8 cellular contexts compared by ENCODE assay signal in genomic region chr20:62122659-62123449, GRCh38. TPM values are rescaled to one million over a fixed set of nuclear protein-coding genes. Genes with fewer than 3 reads are reported as not detected.
DNase-seq lines count a peak whose midpoint lies in the region; ATAC-seq, FAIRE-seq and TF ChIP-seq lines count a peak whose summit lies in the region.

No MANE protein-coding gene starts in this region.

- POLR2A ChIA-PET in A549 (lab: Yijun Ruan, JAX): interaction anchor here (1.6 to 2.5 kb wide), 3 partner anchors 20 to 112 kb away, joined by 5 to 37 read pairs (median 12); partner anchors contain the start of genes PSMA7, SS18L1 and TAF4

- CTCF ChIA-PET in A549 (lab: Yijun Ruan, JAX): interaction anchor here (1.4 to 3.8 kb wide), 4 partner anchors 13 to 56 kb away, joined by 7 to 13 read pairs (median 10); partner anchors contain the start of gene TAF4

- H3K27me3 ChIP-seq in rectal smooth muscle tissue (ENCODE audit: control insufficient read depth, insufficient read depth, low read length): no peaks in the 10 kb centered on the region

- peaks cover 6% of the 10 kb centered on the region; the same call in 1 of the 3 replicates for H3K9me3 ChIP-seq in A549

- WGBS in A549 (ENCODE audit: missing lambda C conversion rate): 4% methylated on average over 9 of the region's 76 CpGs

- H3K4me1 ChIP-seq in A549 (peaks cover 11% of the 10 kb centered on the region), rectal smooth muscle tissue (ENCODE audit: control insufficient read depth, insufficient read depth, low read length) (no peaks in the 10 kb centered on the region)

- H3K4me3 ChIP-seq in A549: peak overlapping the region; percentile 69
- H3K4me3 ChIP-seq in rectal smooth muscle tissue (ENCODE audit: low read length): peak overlapping the region; percentile 79

- no peak for FAIRE-seq in A549 (lab: Jason Lieb, UNC)

- TF ChIP-seq EP300 in A549 (IDR thresholded peaks at IDR 0.05): no peak

- H3K9ac ChIP-seq in rectal smooth muscle tissue (ENCODE audit: low read length): peak overlapping the region; percentile 10

- ATAC-seq in A549 (peak; percentile 3 to 50; a peak in 5 of 6 replicates), GM18498 (IDR thresholded peaks at IDR 0.05; ENCODE audit: unreplicated experiment) (peak; percentile 22), HG02943 (IDR thresholded peaks at IDR 0.05; ENCODE audit: low read depth, unreplicated experiment) (peak; percentile 8)

- peaks cover 14% of the 10 kb centered on the region for H3K36me3 ChIP-seq in rectal smooth muscle tissue (ENCODE audit: control insufficient read depth, insufficient read depth, low read length)

- peak overlapping the region; percentile 95 for H3K4me2 ChIP-seq in A549

- H3K27ac ChIP-seq in A549 (peak overlapping the region; percentile 88 to 98), rectal smooth muscle tissue (ENCODE audit: low read depth, low read length) (peak overlapping the region; percentile 76)

- TF ChIP-seq RAD21 in A549 (conservative IDR thresholded peaks at IDR 0.05 in 1 of 2, IDR thresholded peaks at IDR 0.05 in 1 of 2): no peak

- TF ChIP-seq POLR2A in A549 (IDR thresholded peaks at IDR 0.05; ENCODE audit: low read length): no peak

- DNase-seq in A549 (ENCODE audit: low read depth in 1 of 2, low spot score in 1 of 2) (no peak), NCI-H510A (lab: John Stamatoyannopoulos, UW) (peak; percentile 43), germinal center (ENCODE audit: low spot score) (peak; percentile 71), GDM1 (lab: John Stamatoyannopoulos, UW) (no peak)
- peak; percentile 29 for DNase-seq in activated effector memory CD4-positive, alpha-beta T cell treated with Interleukin-2 at 50 U/mL for 16 hours

- no peak for TF ChIP-seq CTCF in A549 (IDR thresholded peaks at IDR 0.05)

TF ChIP-seq in A549, 52 proteins besides CTCF, POLR2A, EP300 and RAD21:
- no peak for TF ChIP-seq CEBPB (IDR thresholded peaks at IDR 0.05)
- no peak for TF ChIP-seq CBX2 (IDR thresholded peaks at IDR 0.05; ENCODE audit: borderline replicate concordance, low read depth)
- no peak for TF ChIP-seq SMC3 (IDR thresholded peaks at IDR 0.05)
- no peak for TF ChIP-seq NR3C1 (IDR thresholded peaks at IDR 0.05)
- TF ChIP-seq HOXB13 (CRISPR knock-in tag; IDR thresholded peaks at IDR 0.05; ENCODE audit: low read depth): no peak
- TF ChIP-seq EHF (CRISPR knock-in tag; IDR thresholded peaks at IDR 0.05): no peak
- TF ChIP-seq MYC (IDR thresholded peaks at IDR 0.05; ENCODE audit: borderline replicate concordance, low read length): no peak
- no peak for TF ChIP-seq MAZ (IDR thresholded peaks at IDR 0.05; ENCODE audit: borderline replicate concordance, low read depth, low read length)
- TF ChIP-seq BHLHE40 (IDR thresholded peaks at IDR 0.05; ENCODE audit: low read depth, low read length): no peak
- TF ChIP-seq RARB (CRISPR knock-in tag; IDR thresholded peaks at IDR 0.05): no peak
- TF ChIP-seq MAFK (IDR thresholded peaks at IDR 0.05; ENCODE audit: partially characterized antibody): no peak
- TF ChIP-seq HES2 (IDR thresholded peaks at IDR 0.05): no peak

RNA-seq across cellular contexts. Expression of gene LSM14B, which starts 0.6 kb away (rescaled TPM):
- polyA plus RNA-seq in A549 (2011; rRNA removed): 18.3 and 22.7 TPM in 2 replicates
- 29.0 and 41.2 TPM in 2 replicates for polyA plus RNA-seq in A549 (2012; cell fraction: cytosol; rRNA removed)
- 37.0 and 43.1 TPM in 2 replicates for polyA plus RNA-seq in A549 (2012; cell fraction: nucleus; rRNA removed)
- 26.5 to 28.1 TPM (median 27.7 TPM) in 3 replicates for polyA plus RNA-seq in A549 (2017; fragmentation: RNase III; extraction: RNeasy Plus Mini Kit Qiagen cat#74134 plus additional on column Dnase treatment)
- polyA minus RNA-seq in A549 (2011; rRNA and poly(A)+ RNA removed): 19.9 and 20.3 TPM in 2 replicates

RNA-seq across cellular contexts. Expression of gene PSMA7, which starts 20.3 kb away (rescaled TPM):
- polyA plus RNA-seq in A549 (2011; rRNA removed) (494 and 562 TPM in 2 replicates), A549 (2017; fragmentation: RNase III; extraction: RNeasy Plus Mini Kit Qiagen cat#74134 plus additional on column Dnase treatment) (496 to 535 TPM (median 511 TPM) in 3 replicates)
- polyA plus RNA-seq in A549 (2012; cell fraction: cytosol; rRNA removed): 893 and 1,062 TPM in 2 replicates
- 797 and 808 TPM in 2 replicates for polyA plus RNA-seq in A549 (2012; cell fraction: nucleus; rRNA removed)
- polyA minus RNA-seq in A549 (2011; rRNA and poly(A)+ RNA removed): 208 and 235 TPM in 2 replicates

RNA-seq across cellular contexts. Expression of gene SS18L1, which starts 20.7 kb away (rescaled TPM):
- polyA plus RNA-seq in A549 (2011; rRNA removed) (7.4 and 7.5 TPM in 2 replicates), A549 (2017; fragmentation: RNase III; extraction: RNeasy Plus Mini Kit Qiagen cat#74134 plus additional on column Dnase treatment) (12.0 to 13.1 TPM (median 12.9 TPM) in 3 replicates)
- 14.2 and 19.2 TPM in 2 replicates for polyA plus RNA-seq in A549 (2012; cell fraction: cytosol; rRNA removed)
- polyA plus RNA-seq in A549 (2012; cell fraction: nucleus; rRNA removed): 42.3 and 66.6 TPM in 2 replicates
- 8.4 and 12.7 TPM in 2 replicates for polyA minus RNA-seq in A549 (2011; rRNA and poly(A)+ RNA removed)

RNA-seq across cellular contexts. Expression of gene TAF4, which starts 57.2 kb away (rescaled TPM):
- 5.7 and 6.1 TPM in 2 replicates for polyA plus RNA-seq in A549 (2011; rRNA removed)
- polyA plus RNA-seq in A549 (2012; cell fraction: cytosol; rRNA removed): 11.0 and 13.3 TPM in 2 replicates
- polyA plus RNA-seq in A549 (2012; cell fraction: nucleus; rRNA removed): 31.7 and 44.0 TPM in 2 replicates
- 11.0 to 14.3 TPM (median 12.5 TPM) in 3 replicates for polyA plus RNA-seq in A549 (2017; fragmentation: RNase III; extraction: RNeasy Plus Mini Kit Qiagen cat#74134 plus additional on column Dnase treatment)
- 4.0 and 8.7 TPM in 2 replicates for polyA minus RNA-seq in A549 (2011; rRNA and poly(A)+ RNA removed)

RNA-seq across cellular contexts. Expression of gene MTG2, which starts 60.0 kb away (rescaled TPM):
- polyA plus RNA-seq in A549 (2011; rRNA removed) (21.8 and 21.9 TPM in 2 replicates), A549 (2017; fragmentation: RNase III; extraction: RNeasy Plus Mini Kit Qiagen cat#74134 plus additional on column Dnase treatment) (25.3 to 28.7 TPM (median 25.7 TPM) in 3 replicates)
- 31.9 and 32.0 TPM in 2 replicates for polyA plus RNA-seq in A549 (2012; cell fraction: cytosol; rRNA removed)
- polyA plus RNA-seq in A549 (2012; cell fraction: nucleus; rRNA removed): 44.3 and 54.0 TPM in 2 replicates
- polyA minus RNA-seq in A549 (2011; rRNA and poly(A)+ RNA removed): 14.9 and 17.7 TPM in 2 replicates

Comparison
In these comparisons a context has a peak if more than half of its experiments do, and no peak if none do; other contexts are left out.
1. DNase-seq: peak in NCI-H510A (single experiment), activated effector memory CD4-positive, alpha-beta T cell treated with Interleukin-2 at 50 U/mL for 16 hours (single experiment) and germinal center (single experiment); none in A549 (0 of 2) and GDM1 (single experiment).
2. Peak in every context shown above with its lines, with median percentiles within 50 percentile points of each other: ATAC-seq.